In genomic region chr3:141686477-141687280, GRCh38 we compare ENCODE assay signal across 8 cellular contexts. TPM values are rescaled to one million over a fixed set of nuclear protein-coding genes. Genes with fewer than 3 reads are reported as not detected.
A peak's percentile ranks its signal among the peaks of the same experiment; 100 is the strongest.
DNase-seq lines count a peak whose midpoint lies in the region; ATAC-seq, FAIRE-seq and TF ChIP-seq lines count a peak whose summit lies in the region.

No MANE protein-coding gene starts in this region.

- intact Hi-C loops in K562 (cut with micrococcal nuclease) (no loop called here), stomach (cut with DNase I; ENCODE audit: low total_unique reads) (no loop called here)

- TF ChIP-seq POLR2A in K562 (conservative IDR thresholded peaks at IDR 0.05) (no peak), stomach (IDR thresholded peaks at IDR 0.05) (no peak)

- DNase-seq in NCI-H446 (lab: John Stamatoyannopoulos, UW) (peak; percentile 10 to 56), K562 (ENCODE audit: extremely low read depth in 1 of 4, low spot score in 3 of 4) (peak in 1 of 4 experiments; percentile 15), stomach (peak; percentile 27), kidney glomerular epithelial cell (lab: John Stamatoyannopoulos, UW) (no peak), GM10248 (ENCODE audit: extremely low spot score) (no peak)

- 0 out of 2 replicates have a peak overlapping the region, but pooled peaks have one; percentile 7 for H3K4me2 ChIP-seq in DOHH2 (ENCODE audit: low read length)
- peak overlapping the region; percentile 62 for H3K4me2 ChIP-seq in K562 (ENCODE audit: insufficient read depth, low read length)

- POLR2A ChIA-PET in K562 (lab: Yijun Ruan, JAX) (interaction anchor here (0.6 kb wide), 1 partner anchor 9 kb away, joined by 3 read pairs; no protein-coding TSS in a partner anchor), GM10248 (lab: Yijun Ruan, JAX) (no interaction called here)

- H3K36me3 ChIP-seq in DOHH2 (ENCODE audit: control insufficient read depth, low read length) (no peaks in the 10 kb centered on the region), K562 (ENCODE audit: control insufficient read depth, insufficient read depth, low read length) (no peaks in the 10 kb centered on the region), stomach (no peaks in the 10 kb centered on the region)

- ATAC-seq in K562 (peak; percentile 67), GM19023 (IDR thresholded peaks at IDR 0.05; ENCODE audit: unreplicated experiment) (no peak)

- TF ChIP-seq CTCF in DOHH2 (IDR thresholded peaks at IDR 0.05; ENCODE audit: low read depth, low read length, poor library complexity, severe bottlenecking) (no peak), K562 (IDR thresholded peaks at IDR 0.05 in 2 of 3, conservative IDR thresholded peaks at IDR 0.05 in 1 of 3; ENCODE audit: insufficient read depth in 2 of 3, low read depth in 1 of 3, low read length in 3 of 3) (no peak), stomach (IDR thresholded peaks at IDR 0.05) (no peak), GM10248 (IDR thresholded peaks at IDR 0.05; ENCODE audit: control extremely low read depth, extremely low read depth, low read depth, missing control alignments) (no peak)

- peak; percentile 42 for FAIRE-seq in K562 (lab: Jason Lieb, UNC)

- H4K20me1 ChIP-seq in DOHH2 (ENCODE audit: control insufficient read depth, insufficient read depth, low read depth, low read length) (no peaks in the 10 kb centered on the region), K562 (replicated peaks; ENCODE audit: control insufficient read depth, insufficient read depth, low read length) (no peaks in the 10 kb centered on the region; the same call in 1 of the 2 replicates)

- H3K79me2 ChIP-seq in DOHH2 (ENCODE audit: control insufficient read depth, low read length) (no peaks in the 10 kb centered on the region), K562 (ENCODE audit: control insufficient read depth, insufficient read depth, low read length) (no peaks in the 10 kb centered on the region)

- H3K9me2 ChIP-seq in DOHH2 (replicated peaks; ENCODE audit: control insufficient read depth, low read length), result no peaks in the 10 kb centered on the region

- CTCF ChIA-PET in K562 (lab: Yijun Ruan, JAX; ENCODE audit: low intra/inter-chr PET ratio) (no interaction called here), GM10248 (lab: Yijun Ruan, JAX) (interaction anchor here (0.9 to 1.1 kb wide), 3 partner anchors 9 to 189 kb away, joined by 3 read pairs; no protein-coding TSS in a partner anchor)

- TF ChIP-seq RAD21 in K562 (CRISPR knock-in tag; conservative IDR thresholded peaks at IDR 0.05 in 1 of 2, IDR thresholded peaks at IDR 0.05 in 1 of 2), result no peak

- no peak overlapping the region for H3K27ac ChIP-seq in DOHH2 (ENCODE audit: low read depth, low read length)
- no peak overlapping the region for H3K27ac ChIP-seq in K562 (ENCODE audit: extremely low read depth, low read depth, low read length)
- peak overlapping the region; percentile 67 for H3K27ac ChIP-seq in layer of hippocampus (ENCODE audit: low read depth, low read length)
- H3K27ac ChIP-seq in stomach, result peak overlapping the region; percentile 38 to 75 (median 47)

- in situ Hi-C loops in K562 (cut with MboI), result no loop called here

- H3K9ac ChIP-seq in K562 (ENCODE audit: insufficient read depth in 1 of 2, low read depth in 2 of 2, low read length in 2 of 2), result peak overlapping the region in 1 of 2 experiments; percentile 23; a peak in 1 of 4 replicates

- H3K27me3 ChIP-seq in DOHH2 (ENCODE audit: control insufficient read depth, low read length) (no peaks in the 10 kb centered on the region), K562 (ENCODE audit: control insufficient read depth in 2 of 2, insufficient read depth in 2 of 2, low read length in 2 of 2) (no peaks in the 10 kb centered on the region), layer of hippocampus (ENCODE audit: control insufficient read depth, insufficient read depth, low read length) (no peaks in the 10 kb centered on the region), stomach (no peaks in the 10 kb centered on the region)

- H3K9me1 ChIP-seq in K562 (ENCODE audit: control insufficient read depth, insufficient read depth, low read length), result no peaks in the 10 kb centered on the region

- TF ChIP-seq EP300 in K562 (IDR thresholded peaks at IDR 0.05; ENCODE audit: low read length), result no peak
- TF ChIP-seq EP300 in stomach (IDR thresholded peaks at IDR 0.05), result no peak

- peaks cover 17% of the 10 kb centered on the region for H3K4me1 ChIP-seq in DOHH2 (ENCODE audit: control insufficient read depth, low read length)
- peaks cover 4 to 8% of the 10 kb centered on the region in 2 experiments; a peak in 4 of 5 replicates for H3K4me1 ChIP-seq in K562 (replicated peaks in 1 of 2; ENCODE audit: control insufficient read depth in 2 of 2, insufficient read depth in 2 of 2, low read length in 2 of 2)
- H3K4me1 ChIP-seq in stomach, result peaks cover 8 to 17% (median 13%) of the 10 kb centered on the region in 4 donors

- H3K4me3 ChIP-seq in DOHH2 (ENCODE audit: low read length), result no peak overlapping the region
- H3K4me3 ChIP-seq in K562, result no peak overlapping the region
- peak overlapping the region; percentile 35 to 43 (median 37) for H3K4me3 ChIP-seq in stomach

- no TSS peak for BruUV-seq in K562 (replicated peaks; lab: Mats Ljungman, UMichigan)

- WGBS in K562 (ENCODE audit: insufficient coverage, low coverage, missing lambda C conversion rate), result 21% methylated on average over 8 of the region's 8 CpGs
- 32 to 51% (median 46%) methylated on average over 8 of the region's 8 CpGs for WGBS in stomach, 5 donors

- no peaks in the 10 kb centered on the region for H3K9me3 ChIP-seq in DOHH2 (ENCODE audit: control insufficient read depth, insufficient read depth, low read length)
- no peaks in the 10 kb centered on the region for H3K9me3 ChIP-seq in K562 (replicated peaks; ENCODE audit: control insufficient read depth, insufficient read depth, low read depth, low read length)
- H3K9me3 ChIP-seq in stomach, result no peaks in the 10 kb centered on the region

- no peaks in the 10 kb centered on the region for H3F3A ChIP-seq in DOHH2 (ENCODE audit: control insufficient read depth, insufficient read depth)

- peak overlapping the region; percentile 57 for H2AFZ ChIP-seq in K562 (ENCODE audit: low read depth, low read length)

TF ChIP-seq in K562, 482 proteins besides CTCF, POLR2A, EP300 and RAD21 (continues in another document):
- TF ChIP-seq MEIS2 (IDR thresholded peaks at IDR 0.05; ENCODE audit: partially characterized antibody) (peak; percentile 8), ZBTB11 (CRISPR knock-in tag; IDR thresholded peaks at IDR 0.05) (no peak), TFAP4 (CRISPR knock-in tag; IDR thresholded peaks at IDR 0.05; ENCODE audit: borderline replicate concordance) (peak; percentile 23; the same call in 1 of the 2 replicates), KLF10 (CRISPR knock-in tag; IDR thresholded peaks at IDR 0.05) (no peak), RBM39 (optimal IDR thresholded peaks at IDR 0.05; ENCODE audit: low read depth, low read length) (no peak), KDM1A (IDR thresholded peaks at IDR 0.05) (peak; percentile 62 to 72; a peak in 3 of 4 replicates)

RNA-seq across cellular contexts. Expression of gene RNF7, which starts 51.4 kb away (rescaled TPM):
- 14.2 and 22.7 TPM in 2 replicates for total RNA-seq in K562 (2011; cell fraction: chromatin; rRNA removed; ENCODE audit: low replicate concordance)
- total RNA-seq in K562 (2011; cell fraction: nucleolus; rRNA removed), result 17.0 TPM in 2 replicates
- 28.5 and 47.3 TPM in 2 replicates for total RNA-seq in K562 (2011; cell fraction: nucleoplasm; rRNA removed)
- total RNA-seq in K562 (2014; rRNA removed) (34.7 and 38.8 TPM in 2 replicates), K562 (2014; rRNA removed; fragmentation: Illumina TruSeq; extraction: Trizol) (80.0 and 80.5 TPM in 2 replicates), K562 (2015; rRNA removed; fragmentation: Illumina TruSeq; extraction: Trizol) (69.1 and 77.9 TPM in 2 replicates), K562 (2021) (94.5 and 96.7 TPM in 2 replicates), stomach (100 to 1,000 TPM in 1 of 5 donors, 10 to 100 TPM in 4; 40.2 to 236 (median 62.4) TPM)
- polyA plus RNA-seq in K562 (2011; rRNA removed) (74.7 and 111 TPM in 2 replicates), K562 (2014; fragmentation: Illumina TruSeq; extraction: Trizol) (65.0 and 68.9 TPM in 2 replicates), K562 (2014; fragmentation: Nextera tagmentation; extraction: Ambion mirVana) (100 to 1,000 TPM; 112 to 133 TPM), K562 (2014; rRNA removed) (74.5 and 81.9 TPM in 2 replicates), stomach (100 to 1,000 TPM; 128 to 154 (median 145) TPM)
- 51.2 and 88.5 TPM in 2 replicates for polyA plus RNA-seq in K562 (2011; cell fraction: cytosol; rRNA removed)
- polyA plus RNA-seq in K562 (2011; cell fraction: nucleus; rRNA removed), result 23.4 and 45.3 TPM in 2 replicates
- polyA plus RNA-seq in K562 (2012), result 77.6 and 88.6 TPM in 2 replicates
- polyA minus RNA-seq in K562 (2011; rRNA and poly(A)+ RNA removed), result 23.4 and 27.3 TPM in 2 replicates
- 15.2 and 27.5 TPM in 2 replicates for polyA minus RNA-seq in K562 (2011; cell fraction: cytosol; rRNA and poly(A)+ RNA removed)
- polyA minus RNA-seq in K562 (2011; cell fraction: nucleus; rRNA and poly(A)+ RNA removed), result 10.0 and 19.7 TPM in 2 replicates

Comparison
In these comparisons a context has a peak if more than half of its experiments do, and no peak if none do; other contexts are left out.
1. H3K27ac ChIP-seq: peak in layer of hippocampus (single experiment) and stomach (5 of 5); none in DOHH2 (single experiment) and K562 (single experiment).
2. H3K4me3 ChIP-seq: peak in stomach (4 of 4); none in DOHH2 (single experiment) and K562 (single experiment).
3. DNase-seq: peak in NCI-H446 (2 of 2) and stomach (single experiment); none in kidney glomerular epithelial cell (single experiment) and GM10248 (single experiment).